8 cellular contexts compared by ENCODE assay signal in the genomic region with DNA sequence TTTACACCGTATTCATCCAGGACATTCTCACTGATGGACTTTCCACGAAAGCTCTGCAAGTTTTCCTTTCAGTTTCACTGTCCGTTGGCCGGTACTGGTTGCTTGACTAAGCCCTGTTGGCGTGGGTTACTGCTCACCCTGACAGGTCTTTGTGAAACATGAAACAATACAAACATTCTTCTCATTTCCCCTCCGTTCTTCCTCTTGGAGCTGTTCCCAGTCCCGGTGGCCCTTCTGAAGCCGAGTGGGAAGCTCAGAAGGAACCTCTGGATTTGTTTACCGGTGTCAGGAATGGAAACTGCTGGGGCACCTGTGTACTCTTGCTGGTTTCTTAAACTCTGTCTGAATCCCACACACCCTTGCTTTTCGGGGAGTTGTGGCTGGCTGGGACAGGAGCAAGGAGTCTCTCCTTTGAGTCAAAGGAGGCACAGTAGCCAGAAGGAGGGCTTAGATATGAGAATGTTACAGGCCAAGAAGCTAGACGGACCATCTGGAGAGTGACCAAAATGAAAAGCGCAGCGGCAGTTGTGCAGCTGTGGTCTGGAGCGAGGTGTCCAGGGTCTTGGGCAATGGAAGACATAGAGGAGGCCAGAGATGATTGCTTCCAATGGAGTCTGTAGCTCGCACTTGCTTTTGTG. TPM values are rescaled to one million over a fixed set of nuclear protein-coding genes. Genes with fewer than 3 reads are reported as not detected.
DNase-seq lines count a peak whose midpoint lies in the region; ATAC-seq, FAIRE-seq and TF ChIP-seq lines count a peak whose summit lies in the region.

No MANE protein-coding gene starts in this region.

- peak overlapping the region; percentile 56 to 84 for H3K27ac ChIP-seq in small intestine (ENCODE audit: low read depth in 1 of 2, low read length in 1 of 2)

- 20 to 26% (median 25%) methylated on average over 15 of the region's 15 CpGs for WGBS in small intestine, 3 donors

- H3K4me1 ChIP-seq in small intestine (ENCODE audit: control insufficient read depth in 2 of 2, insufficient read depth in 1 of 2, low read depth in 1 of 2, low read length in 1 of 2): no peaks in the 10 kb centered on the region

- ATAC-seq in GM21515 (IDR thresholded peaks at IDR 0.05; ENCODE audit: unreplicated experiment): no peak

- no peak overlapping the region for H3K4me3 ChIP-seq in small intestine (ENCODE audit: low read depth in 1 of 2, low read length in 2 of 2)

- peak; percentile 9 for DNase-seq in DMS114 treated with DMSO at 0.1 percent for 48 hours (lab: John Stamatoyannopoulos, UW; ENCODE audit: unreplicated experiment)
- DNase-seq in GM20000 (ENCODE audit: low spot score): peak; percentile 51
- peak; percentile 73 for DNase-seq in M059J (ENCODE audit: low read depth)
- DNase-seq in astrocyte of the hippocampus (ENCODE audit: low read depth, low spot score): peak; percentile 81
- peak; percentile 30 for DNase-seq in iPS-NIHi11 (ENCODE audit: low spot score)
- peak; percentile 88 for DNase-seq in small intestine
- DNase-seq in stimulated activated CD4-positive, alpha-beta T cell treated with anti-CD3 and anti-CD28 coated beads, Interleukin-12 subunit alpha, Interleukin-12 subunit beta, amount 100 ng/mL, for 4 hours: no peak

- TF ChIP-seq CTCF in GM20000 (IDR thresholded peaks at IDR 0.05; ENCODE audit: extremely low read depth, missing control alignments): no peak

- H3K9me3 ChIP-seq in small intestine (ENCODE audit: control insufficient read depth, low read depth): no peaks in the 10 kb centered on the region

- no peak for FAIRE-seq in small intestine (lab: Jason Lieb, UNC)

- no peaks in the 10 kb centered on the region for H3K27me3 ChIP-seq in small intestine (ENCODE audit: control insufficient read depth in 2 of 2, insufficient read depth in 2 of 2, low read length in 2 of 2)

- H3K36me3 ChIP-seq in small intestine (ENCODE audit: control insufficient read depth in 2 of 2, insufficient read depth in 2 of 2, low read length in 2 of 2): no peaks in the 10 kb centered on the region

RNA-seq across cellular contexts. Expression of gene LYZL2, which starts 45.7 kb away (rescaled TPM):
- not detected in 2 replicates for total RNA-seq in M059J (2014; rRNA removed; shearing (Covaris generic))
- polyA plus RNA-seq in small intestine: not detected
